In genomic region chr22:46359362-46359761, GRCh38 we compare ENCODE assay signal across 1 cellular context.
TF ChIP-seq lines count a peak whose summit lies in the region.

No MANE protein-coding gene starts in this region.

TF ChIP-seq in GM23338, 12 proteins besides CTCF, POLR2A, EP300 and RAD21 (continued from another document):
- TF ChIP-seq ZNF462 (CRISPR knock-in tag; IDR thresholded peaks at IDR 0.05) (no peak), STAT1 (IDR thresholded peaks at IDR 0.05; ENCODE audit: unreplicated experiment) (no peak), ETS1 (IDR thresholded peaks at IDR 0.05) (no peak), REST (IDR thresholded peaks at IDR 0.05; ENCODE audit: unreplicated experiment) (no peak), JUNB (IDR thresholded peaks at IDR 0.05; ENCODE audit: unreplicated experiment) (no peak), NANOG (IDR thresholded peaks at IDR 0.05; ENCODE audit: borderline replicate concordance) (no peak), ZNF114 (CRISPR knock-in tag; IDR thresholded peaks at IDR 0.05) (no peak), ZNF331 (CRISPR knock-in tag; IDR thresholded peaks at IDR 0.05; ENCODE audit: low read depth) (no peak), POLR2AphosphoS5 (IDR thresholded peaks at IDR 0.05; ENCODE audit: low read depth) (no peak)
